In genomic region chr2:182941939-182942338, GRCh38 we compare ENCODE assay signal across 1 cellular context.
A peak's percentile ranks its signal among the peaks of the same experiment; 100 is the strongest.
TF ChIP-seq lines count a peak whose summit lies in the region.

No MANE protein-coding gene starts in this region.

TF ChIP-seq in K562, 482 proteins besides CTCF, POLR2A, EP300 and RAD21 (continued from another document):
- TF ChIP-seq ZNF398 (CRISPR knock-in tag; IDR thresholded peaks at IDR 0.05) (no peak), MEF2D (tag; conservative IDR thresholded peaks at IDR 0.05; ENCODE audit: low read depth) (0 out of 2 replicates have a peak, but pooled peaks have one; percentile 36), TAL1 (IDR thresholded peaks at IDR 0.05) (peak; percentile 65), POLR2AphosphoS5 (IDR thresholded peaks at IDR 0.05; ENCODE audit: control insufficient read depth, insufficient read depth, low read depth, low read length) (peak; percentile 51; the same call in 1 of the 2 replicates), REST (CRISPR knock-in tag; IDR thresholded peaks at IDR 0.05; ENCODE audit: low read depth) (no peak), ZNF589 (CRISPR knock-in tag; IDR thresholded peaks at IDR 0.05; ENCODE audit: low read depth) (0 out of 2 replicates have a peak, but pooled peaks have one; percentile 33), STAT5A (IDR thresholded peaks at IDR 0.05; ENCODE audit: borderline replicate concordance, low read length) (0 out of 2 replicates have a peak, but pooled peaks have one; percentile 23), SIX5 (IDR thresholded peaks at IDR 0.05; ENCODE audit: borderline replicate concordance in 1 of 2, insufficient read depth in 1 of 2, low read depth in 1 of 2, low read length in 2 of 2) (no peak), SOX6 (IDR thresholded peaks at IDR 0.05) (0 out of 2 replicates have a peak, but pooled peaks have one; percentile 40)
